16 cellular contexts compared by ENCODE assay signal in genomic region chr1:154837034-154837678, GRCh38. TPM values are rescaled to one million over a fixed set of nuclear protein-coding genes. Genes with fewer than 3 reads are reported as not detected.
DNase-seq lines count a peak whose midpoint lies in the region; ATAC-seq, FAIRE-seq and TF ChIP-seq lines count a peak whose summit lies in the region.
"Had no signal": no experiment of that assay in that cellular context is flagged by ENCODE, and none has a peak within 500 bp of the region (broad histone marks: within the 10 kb centered on the region; RNA-seq: fewer than 3 reads in every experiment).

No MANE protein-coding gene starts in this region.

- BruUV-seq in OCI-LY7 (replicated peaks; lab: Mats Ljungman, UMichigan), result no TSS peak

- H3K79me2 ChIP-seq in OCI-LY7 (ENCODE audit: insufficient read depth, low read depth, low read length), result no peaks in the 10 kb centered on the region

- H3K4me3 ChIP-seq in OCI-LY7 (ENCODE audit: low read depth, low read length, poor library complexity, severe bottlenecking) (no peak overlapping the region), left ventricle myocardium inferior (no peak overlapping the region), small intestine (ENCODE audit: low read depth in 1 of 2, low read length in 2 of 2) (no peak overlapping the region)
- H3K4me3 ChIP-seq: ascending aorta, SJSA1, skin epidermis, thyroid gland had no signal

- no peaks in the 10 kb centered on the region for H3K9me2 ChIP-seq in OCI-LY7 (ENCODE audit: insufficient read depth, low read length)

- H3K4me1 ChIP-seq in OCI-LY7 (ENCODE audit: insufficient read depth, low read length, poor library complexity, severe bottlenecking) (peaks cover 68% of the 10 kb centered on the region), left ventricle myocardium inferior (peaks cover 86% of the 10 kb centered on the region), small intestine (ENCODE audit: control insufficient read depth in 2 of 2, insufficient read depth in 1 of 2, low read depth in 1 of 2, low read length in 1 of 2) (peaks cover 0 to 2% of the 10 kb centered on the region in 2 donors)
- H3K4me1 ChIP-seq: ascending aorta, SJSA1 had no signal

- intact Hi-C loops in OCI-LY7 (cut with micrococcal nuclease; ENCODE audit: unreplicated experiment), result loop anchor here (1.0 kb wide), 1 partner anchor 23 kb away; no protein-coding TSS in a partner anchor
- intact Hi-C loops in left ventricle myocardium inferior (cut with micrococcal nuclease), result no loop called here

- H3K4me2 ChIP-seq in OCI-LY7 (ENCODE audit: low read length), result peak overlapping the region; percentile 42

- no peak overlapping the region for H2AFZ ChIP-seq in OCI-LY7 (ENCODE audit: low read length)

- WGBS in small intestine, 3 donors, result 34 to 51% (median 45%) methylated on average over 13 of the region's 13 CpGs

- FAIRE-seq in small intestine (lab: Jason Lieb, UNC), result no peak
- FAIRE-seq: colon, HepG2, islet of Langerhans had no signal

- H3K36me3 ChIP-seq in OCI-LY7 (ENCODE audit: insufficient read depth, low read length) (peaks cover 18% of the 10 kb centered on the region; the same call in 1 of the 2 replicates), left ventricle myocardium inferior (no peaks in the 10 kb centered on the region), small intestine (ENCODE audit: control insufficient read depth in 2 of 2, insufficient read depth in 2 of 2, low read length in 2 of 2) (no peaks in the 10 kb centered on the region)
- H3K36me3 ChIP-seq: ascending aorta, SJSA1, thyroid gland had no signal

- no peaks in the 10 kb centered on the region for H3K9me3 ChIP-seq in OCI-LY7 (ENCODE audit: low read length)
- no peaks in the 10 kb centered on the region for H3K9me3 ChIP-seq in left ventricle myocardium inferior (replicated peaks)
- H3K9me3 ChIP-seq in small intestine (ENCODE audit: control insufficient read depth, low read depth), result no peaks in the 10 kb centered on the region
- H3K9me3 ChIP-seq: ascending aorta, SJSA1, thyroid gland had no signal

- CTCF ChIA-PET in OCI-LY7 (lab: Charles Lee; ENCODE audit: unreplicated experiment), result interaction anchor here (1.0 to 2.2 kb wide), 3 partner anchors 22 to 26 kb away, joined by 4 to 8 read pairs (median 5); no protein-coding TSS in a partner anchor

- POLR2A ChIA-PET in OCI-LY7 (lab: Charles Lee), result interaction anchor here (0.8 to 3.6 kb wide), 4 partner anchors 12 to 28 kb away, joined by 3 to 43 read pairs (median 5); no protein-coding TSS in a partner anchor

- DNase-seq in LHCN-M2 (ENCODE audit: low read depth) (peak; percentile 27), OCI-LY7 (ENCODE audit: low spot score) (no peak), left ventricle myocardium inferior (peak; percentile 62), small intestine (peak; percentile 30)
- DNase-seq: activated CD4-positive, alpha-beta T cell treated with anti-CD3 and anti-CD28 coated beads for 48 hours; activated naive CD4-positive, alpha-beta T cell treated with anti-CD3 and anti-CD28 coated beads for 36 hours; thyroid gland had no signal

- H3K27ac ChIP-seq in OCI-LY7 (ENCODE audit: low read depth, low read length, poor library complexity, severe bottlenecking) (peak overlapping the region; percentile 46), left ventricle myocardium inferior (replicated peaks) (peak overlapping the region; percentile 47), small intestine (ENCODE audit: low read depth in 1 of 2, low read length in 1 of 2) (peak overlapping the region in 1 of 2 donors; percentile 72)
- H3K27ac ChIP-seq: ascending aorta, SJSA1, skin epidermis had no signal

- TF ChIP-seq CTCF in OCI-LY7 (conservative IDR thresholded peaks at IDR 0.05; ENCODE audit: low read length) (no peak), left ventricle myocardium inferior (IDR thresholded peaks at IDR 0.05; ENCODE audit: borderline replicate concordance) (no peak)

- no peaks in the 10 kb centered on the region for H4K20me1 ChIP-seq in OCI-LY7 (ENCODE audit: insufficient read depth, low read length)

- ATAC-seq in HG02840 (IDR thresholded peaks at IDR 0.05; ENCODE audit: low FRiP score, unreplicated experiment), result no peak
- ATAC-seq in GM21381 (IDR thresholded peaks at IDR 0.05; ENCODE audit: unreplicated experiment), result no peak
- no peak for ATAC-seq in HG03342 (IDR thresholded peaks at IDR 0.05; ENCODE audit: unreplicated experiment)
- ATAC-seq: HepG2 had no signal

- H3K27me3 ChIP-seq in left ventricle myocardium inferior (ENCODE audit: low read depth) (no peaks in the 10 kb centered on the region), small intestine (ENCODE audit: control insufficient read depth in 2 of 2, insufficient read depth in 2 of 2, low read length in 2 of 2) (no peaks in the 10 kb centered on the region)
- H3K27me3 ChIP-seq: ascending aorta, thyroid gland had no signal

RNA-seq across cellular contexts. Expression of gene KCNN3, which starts 32.9 kb away (rescaled TPM):
- total RNA-seq in LHCN-M2 (2014; rRNA removed) (0.38 and 2.8 TPM in 2 replicates), OCI-LY7 (2022) (44.5 and 50.8 TPM in 2 replicates), left ventricle myocardium inferior (4.8 TPM)
- 1.2 TPM for polyA plus RNA-seq in LHCN-M2 (2012)
- 11.4 and 14.8 TPM in 2 replicates for total RNA-seq in OCI-LY7 (2014; rRNA removed; shearing (Covaris generic))
- polyA plus RNA-seq in small intestine, result 1 to 10 TPM in 1 of 3 donors, under 1 TPM in 2; 0.27 to 1.6 (median 0.45) TPM
- total RNA-seq: HepG2, SJSA1 had no signal
- polyA plus RNA-seq: HepG2 had no signal
